17 cellular contexts compared by ENCODE assay signal in the genomic region with DNA sequence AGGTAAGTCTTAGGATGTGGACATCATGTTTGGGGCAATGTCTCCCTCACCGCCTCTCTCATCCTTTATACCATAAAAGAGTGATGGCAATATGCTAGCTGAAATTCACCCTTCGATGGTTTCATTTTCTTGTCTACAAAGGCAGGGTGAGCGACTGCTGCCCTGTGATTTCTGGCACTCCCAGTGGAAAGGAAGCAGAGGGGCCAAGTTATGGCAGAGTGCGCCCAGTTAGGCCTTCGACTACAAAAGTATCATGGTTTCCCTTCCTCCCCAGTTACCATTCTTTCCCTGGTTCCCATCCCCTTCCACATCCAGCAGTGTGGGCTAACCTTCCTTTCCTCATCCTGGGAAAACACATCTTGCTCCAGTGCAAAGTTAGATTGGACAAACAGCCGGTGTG. TPM values are rescaled to one million over a fixed set of nuclear protein-coding genes. Genes with fewer than 3 reads are reported as not detected.
DNase-seq lines count a peak whose midpoint lies in the region; ATAC-seq and TF ChIP-seq lines count a peak whose summit lies in the region.
"Had no signal": no experiment of that assay in that cellular context is flagged by ENCODE, and none has a peak within 500 bp of the region (broad histone marks: within the 10 kb centered on the region; RNA-seq: fewer than 3 reads in every experiment).

No MANE protein-coding gene starts in this region.

- H3K79me2 ChIP-seq in smooth muscle cell (ENCODE audit: low read depth) = no peaks in the 10 kb centered on the region

- H3K4me1 ChIP-seq in right atrium auricular region (peaks cover 0 to 38% of the 10 kb centered on the region in 2 donors), smooth muscle cell (ENCODE audit: low read depth) (no peaks in the 10 kb centered on the region)
- H3K4me1 ChIP-seq: right lobe of liver, testis had no signal

- H3K36me3 ChIP-seq in right atrium auricular region (peaks cover 20% of the 10 kb centered on the region), smooth muscle cell (ENCODE audit: low read depth) (no peaks in the 10 kb centered on the region)

- H2AFZ ChIP-seq in smooth muscle cell (ENCODE audit: low read depth) = no peak overlapping the region

- ATAC-seq in Right ventricle myocardium inferior (peak; percentile 38), esophagus mucosa (no peak)
- ATAC-seq: right lobe of liver had no signal

- H3K27ac ChIP-seq in right atrium auricular region (peak overlapping the region; percentile 76 to 84), smooth muscle cell (ENCODE audit: low read depth) (peak overlapping the region; percentile 72)
- H3K27ac ChIP-seq: C4-2B, right lobe of liver, testis had no signal

- TF ChIP-seq CTCF in right atrium auricular region (IDR thresholded peaks at IDR 0.05) (no peak), smooth muscle cell (IDR thresholded peaks at IDR 0.05; ENCODE audit: borderline replicate concordance, insufficient read depth, poor library complexity, severe bottlenecking) (no peak)

- H3K4me2 ChIP-seq in smooth muscle cell = no peak overlapping the region

- H3K9ac ChIP-seq in smooth muscle cell (ENCODE audit: low read depth) = no peak overlapping the region

- H3K27me3 ChIP-seq in right atrium auricular region (no peaks in the 10 kb centered on the region), smooth muscle cell (ENCODE audit: low read depth) (no peaks in the 10 kb centered on the region)
- H3K27me3 ChIP-seq: right lobe of liver, testis had no signal

- DNase-seq in Right ventricle myocardium inferior (ENCODE audit: missing footprints) (no peak), cardiac septum (ENCODE audit: low spot score) (no peak), right atrium auricular region (ENCODE audit: low spot score) (no peak), smooth muscle cell (lab: John Stamatoyannopoulos, UW; ENCODE audit: unreplicated experiment) (no peak), dermis blood vessel endothelial cell (no peak), NCI-H526 treated with DMSO at 0.1 percent for 48 hours (lab: John Stamatoyannopoulos, UW) (no peak)
- DNase-seq in activated T-cell treated with anti-CD3 and anti-CD28 coated beads, Interleukin-2, amount 50 U/mL, for 1 hour = no peak
- DNase-seq: activated CD4-positive, alpha-beta T cell treated with anti-CD3 and anti-CD28 coated beads for 1 hour; amygdala; NCI-H2029 treated with DMSO at 0.1 percent for 48 hours; NCI-H69; nephron progenitor cell; right lobe of liver; stimulated activated CD4-positive, alpha-beta T cell treated with anti-CD3 and anti-CD28 coated beads, Interleukin-2, amount 100 ng/mL, for 48 hours; testis had no signal

- intact Hi-C loops in Right ventricle myocardium inferior (cut with DNase I) = no loop called here
- intact Hi-C loops in cardiac septum (cut with DNase I) = no loop called here

- no peaks in the 10 kb centered on the region for H3F3A ChIP-seq in smooth muscle cell (ENCODE audit: low read depth)

- WGBS in smooth muscle cell (ENCODE audit: low lambda C conversion rate) = 76% methylated on average over 6 of the region's 6 CpGs

- no peaks in the 10 kb centered on the region for H3K9me3 ChIP-seq in right atrium auricular region
- H3K9me3 ChIP-seq in smooth muscle cell (replicated peaks; ENCODE audit: low read depth) = no peaks in the 10 kb centered on the region
- H3K9me3 ChIP-seq: right lobe of liver, testis had no signal

- no peak overlapping the region for H3K4me3 ChIP-seq in right atrium auricular region
- no peak overlapping the region for H3K4me3 ChIP-seq in smooth muscle cell
- H3K4me3 ChIP-seq: right lobe of liver, testis had no signal

- no peaks in the 10 kb centered on the region for H4K20me1 ChIP-seq in smooth muscle cell (ENCODE audit: low read depth)

RNA-seq across cellular contexts. Expression of a gene that starts 43.8 kb away (rescaled TPM):
- 54.9 TPM for total RNA-seq in Right ventricle myocardium inferior
- 45.9 TPM for total RNA-seq in cardiac septum
- 10 to 100 TPM; 66.9 to 85.1 TPM for total RNA-seq in right atrium auricular region
- 43.1 and 59.5 TPM in 2 replicates for total RNA-seq in smooth muscle cell
- 15.1 and 23.2 TPM in 2 replicates for polyA plus RNA-seq in smooth muscle cell
- 27.2 TPM for total RNA-seq in esophagus mucosa
- total RNA-seq in dermis blood vessel endothelial cell = 90.2 and 90.9 TPM in 2 replicates
